8 cellular contexts compared by ENCODE assay signal in the genomic region with DNA sequence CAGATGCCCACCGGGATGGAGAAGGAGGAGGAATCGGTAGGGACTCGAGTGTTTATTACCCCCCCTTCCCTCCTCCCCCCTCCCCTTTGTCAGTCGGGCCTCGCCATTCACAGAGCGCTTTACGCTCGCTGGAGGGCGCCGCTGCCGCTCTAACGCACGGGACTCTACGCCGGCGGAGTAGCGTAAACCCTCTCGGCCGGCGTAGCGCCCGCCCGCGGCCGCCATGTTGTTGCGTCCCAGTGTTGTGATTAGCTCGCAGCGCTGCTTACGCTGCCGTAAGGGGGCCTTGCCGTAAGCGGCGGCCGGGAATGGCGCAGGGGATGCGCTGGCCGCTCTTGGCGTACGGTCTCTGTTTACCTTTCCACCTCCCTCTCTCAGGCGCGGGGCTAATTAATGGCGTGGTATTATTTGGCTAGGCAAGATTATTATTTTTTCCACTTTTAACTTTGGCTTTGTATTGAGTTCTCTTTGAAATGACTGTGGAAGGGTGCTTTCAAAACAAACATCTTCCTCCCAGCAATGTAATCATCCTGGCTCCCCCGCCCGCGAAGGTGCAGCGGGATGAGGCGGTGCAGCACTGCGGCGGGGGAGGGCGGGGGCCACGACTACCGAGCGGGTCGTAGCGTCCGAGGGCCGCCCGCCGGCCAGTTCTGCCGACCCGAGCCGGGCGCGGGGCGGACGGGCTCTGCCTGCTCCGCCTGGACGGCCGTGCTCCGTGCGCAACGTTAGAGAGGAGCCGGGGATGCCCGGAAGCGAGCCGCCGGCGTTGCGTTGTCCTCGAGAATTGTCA. TPM values are rescaled to one million over a fixed set of nuclear protein-coding genes. Genes with fewer than 3 reads are reported as not detected.
DNase-seq lines count a peak whose midpoint lies in the region; ATAC-seq, FAIRE-seq and TF ChIP-seq lines count a peak whose summit lies in the region.

No MANE protein-coding gene starts in this region.

- peak overlapping the region; percentile 98 to 100 (median 100) for H3K27ac ChIP-seq in skin epidermis

- DNase-seq in AG04449 (ENCODE audit: low read depth, low spot score) (peak; percentile 36), NCI-H2227 (lab: John Stamatoyannopoulos, UW; ENCODE audit: unreplicated experiment) (peak; percentile 99), bronchial epithelial cell (ENCODE audit: low read depth) (peak; percentile 75), iPS-NIHi11 (ENCODE audit: low spot score) (peak; percentile 86)

- ATAC-seq in GM18873 (IDR thresholded peaks at IDR 0.05; ENCODE audit: low FRiP score, unreplicated experiment) (peak; percentile 54), HG03175 (IDR thresholded peaks at IDR 0.05; ENCODE audit: unreplicated experiment) (peak; percentile 51)

- POLR2A ChIA-PET in AG04449 (lab: Yijun Ruan, JAX), result interaction anchor here (0.7 to 0.8 kb wide), 4 partner anchors 35 to 348 kb away, joined by 3 to 8 read pairs (median 5); no protein-coding TSS in a partner anchor

- H3K4me3 ChIP-seq in AG04449 (ENCODE audit: low read depth, low read length) (peak overlapping the region; percentile 94), WI38 (ENCODE audit: low read depth, low read length) (peak overlapping the region; percentile 92), bronchial epithelial cell (ENCODE audit: low read depth, low read length) (peak overlapping the region; percentile 83), skin epidermis (peak overlapping the region; percentile 69 to 97 (median 94))

- FAIRE-seq in bronchial epithelial cell (lab: Jason Lieb, UNC), result no peak

- no peaks in the 10 kb centered on the region for H3K36me3 ChIP-seq in bronchial epithelial cell (ENCODE audit: control insufficient read depth, insufficient read depth, low read length)

- no peaks in the 10 kb centered on the region for H3K27me3 ChIP-seq in bronchial epithelial cell (ENCODE audit: control insufficient read depth, insufficient read depth, low read length)

- peak; percentile 42 for TF ChIP-seq CTCF in AG04449 (IDR thresholded peaks at IDR 0.05; ENCODE audit: insufficient read depth, low read length, missing control alignments)
- no peak for TF ChIP-seq CTCF in WI38 (IDR thresholded peaks at IDR 0.05; ENCODE audit: low read depth, low read length)
- TF ChIP-seq CTCF in bronchial epithelial cell (IDR thresholded peaks at IDR 0.05; ENCODE audit: insufficient read depth, low read length, severe bottlenecking), result peak; percentile 24

- CTCF ChIA-PET in AG04449 (lab: Yijun Ruan, JAX), result interaction anchor here (0.9 to 1.4 kb wide), 2 partner anchors 20 to 345 kb away, joined by 3 to 4 read pairs; no protein-coding TSS in a partner anchor

RNA-seq across cellular contexts. Expression of a gene that starts 0.8 kb away (rescaled TPM):
- 10.8 and 12.3 TPM in 2 replicates for total RNA-seq in bronchial epithelial cell

Comparison
In these comparisons a context has a peak if more than half of its experiments do, and no peak if none do; other contexts are left out.
1. Peak in every context shown above with its lines: DNase-seq, ATAC-seq, H3K4me3 ChIP-seq and H3K27ac ChIP-seq.
2. DNase-seq: peak in every context shown above with its lines; median percentile 99 in NCI-H2227; 86 in iPS-NIHi11; 75 in bronchial epithelial cell; 36 in AG04449.